ENCODE assay signal across 25 cellular contexts in the genomic region with DNA sequence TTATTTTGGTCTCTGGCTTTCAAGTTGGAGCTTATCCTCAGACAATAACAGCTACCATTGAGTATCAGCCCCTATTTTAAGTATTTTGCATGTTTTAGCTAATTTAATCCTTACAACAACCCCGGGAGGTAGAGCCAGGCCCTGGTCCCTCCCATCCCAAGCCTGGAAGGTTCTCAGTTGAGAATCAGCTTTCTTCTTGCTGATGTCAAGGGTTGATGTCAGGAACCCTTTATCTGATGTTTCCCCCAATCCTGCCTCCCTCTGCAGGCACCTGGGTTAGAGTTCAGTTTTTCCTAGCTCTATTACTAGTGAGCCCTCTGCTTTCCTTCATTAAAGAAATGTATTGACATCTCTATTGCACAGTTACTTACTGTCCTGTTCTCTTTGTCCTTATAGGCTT. TPM values are rescaled to one million over a fixed set of nuclear protein-coding genes. Genes with fewer than 3 reads are reported as not detected.
"Had no signal": no experiment of that assay in that cellular context is flagged by ENCODE, and none has a peak within 500 bp of the region (broad histone marks: within the 10 kb centered on the region; RNA-seq: fewer than 3 reads in every experiment).

No MANE protein-coding gene starts in this region.

- DNase-seq: activated CD4-positive, alpha-beta T cell treated with anti-CD3 and anti-CD28 coated beads, Interleukin-2, amount 50 U/mL, for 1 hour; activated gamma-delta T cell treated with Interleukin-2 at 50 U/mL for 16 hours; adrenal gland; effector CD4-positive, alpha-beta T cell; gastrocnemius medialis; heart left ventricle; kidney; left lung; mucosa of descending colon; naive B cell; pancreas; stimulated activated CD4-positive, alpha-beta T cell treated with anti-CD3 and anti-CD28 coated beads, Interleukin-4, amount 100 ng/mL, for 1 hour; stomach; trophoblast cell had no signal

- H3K9me3 ChIP-seq: adrenal gland, breast epithelium, gastrocnemius medialis, heart left ventricle, left lung, mucosa of descending colon, neutrophil, pancreas, stomach had no signal

- H3K36me3 ChIP-seq: adrenal gland, breast epithelium, gastrocnemius medialis, heart left ventricle, left lung, pancreas, stomach had no signal

- H3K27ac ChIP-seq: adrenal gland, breast epithelium, coronary artery, gastrocnemius medialis, heart left ventricle, left lung, neutrophil, pancreas, stomach had no signal

- H3K27ac Mint-ChIP-seq: activated naive CD4-positive, alpha-beta T cell treated with anti-CD3 and anti-CD28 coated beads, Interleukin-2, amount 50 U/mL, for 72 hours; T-helper 1 cell treated with Interleukin-12 subunit alpha and Interleukin-12 subunit beta and Interleukin-4 antibody, amounts not matched to agents 30 μg/mL and 1 μg/mL, for 36 hours had no signal

- FAIRE-seq: astrocyte, kidney, pancreas had no signal

- H3K9me3 Mint-ChIP-seq: activated naive CD4-positive, alpha-beta T cell treated with anti-CD3 and anti-CD28 coated beads, Interleukin-2, amount 50 U/mL, for 72 hours; naive B cell; T-helper 1 cell treated with Interleukin-12 subunit alpha and Interleukin-12 subunit beta and Interleukin-4 antibody, amounts not matched to agents 30 μg/mL and 1 μg/mL, for 36 hours had no signal

- H3K4me3 Mint-ChIP-seq: T-helper 1 cell treated with Interleukin-12 subunit alpha and Interleukin-12 subunit beta and Interleukin-4 antibody, amounts not matched to agents 30 μg/mL and 1 μg/mL, for 36 hours had no signal

- ATAC-seq: activated CD4-positive, CD25-positive, alpha-beta regulatory T cell treated with anti-CD3 and anti-CD28 coated beads, Interleukin-2, amount 50 U/mL, for 24 hours; activated naive CD4-positive, alpha-beta T cell treated with anti-CD3 and anti-CD28 coated beads, Interleukin-2, amount 50 U/mL, for 72 hours; esophagus mucosa; gastrocnemius medialis; heart left ventricle; left lung; mucosa of descending colon; pancreas; sciatic nerve had no signal

- H3K36me3 Mint-ChIP-seq: naive B cell had no signal

- H3K4me3 ChIP-seq: adrenal gland, breast epithelium, coronary artery, gastrocnemius medialis, heart left ventricle, left lung, mucosa of descending colon, pancreas, smooth muscle cell, stomach had no signal

- H3K27me3 Mint-ChIP-seq: naive B cell had no signal

RNA-seq across cellular contexts. Expression of gene TMEM269, which starts 36.0 kb away (rescaled TPM):
- total RNA-seq: lung microvascular endothelial cell, mucosa of descending colon had no signal
